8 cellular contexts compared by ENCODE assay signal in genomic region chr9:122092611-122093506, GRCh38. TPM values are rescaled to one million over a fixed set of nuclear protein-coding genes. Genes with fewer than 3 reads are reported as not detected.
DNase-seq lines count a peak whose midpoint lies in the region; ATAC-seq and TF ChIP-seq lines count a peak whose summit lies in the region.

A gene with protein sequence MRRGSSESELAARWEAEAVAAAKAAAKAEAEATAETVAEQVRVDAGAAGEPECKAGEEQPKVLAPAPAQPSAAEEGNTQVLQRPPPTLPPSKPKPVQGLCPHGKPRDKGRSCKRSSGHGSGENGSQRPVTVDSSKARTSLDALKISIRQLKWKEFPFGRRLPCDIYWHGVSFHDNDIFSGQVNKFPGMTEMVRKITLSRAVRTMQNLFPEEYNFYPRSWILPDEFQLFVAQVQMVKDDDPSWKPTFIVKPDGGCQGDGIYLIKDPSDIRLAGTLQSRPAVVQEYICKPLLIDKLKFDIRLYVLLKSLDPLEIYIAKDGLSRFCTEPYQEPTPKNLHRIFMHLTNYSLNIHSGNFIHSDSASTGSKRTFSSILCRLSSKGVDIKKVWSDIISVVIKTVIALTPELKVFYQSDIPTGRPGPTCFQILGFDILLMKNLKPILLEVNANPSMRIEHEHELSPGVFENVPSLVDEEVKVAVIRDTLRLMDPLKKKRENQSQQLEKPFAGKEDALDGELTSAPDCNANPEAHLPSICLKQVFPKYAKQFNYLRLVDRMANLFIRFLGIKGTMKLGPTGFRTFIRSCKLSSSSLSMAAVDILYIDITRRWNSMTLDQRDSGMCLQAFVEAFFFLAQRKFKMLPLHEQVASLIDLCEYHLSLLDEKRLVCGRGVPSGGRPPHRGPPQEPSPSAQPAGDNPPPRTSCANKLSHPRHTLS (minus strand): TSS chr9:122093308. CDS start chr9:122093148, 160 bp downstream.

- no peak for TF ChIP-seq POLR2A in testis (IDR thresholded peaks at IDR 0.05)

- peak within 1 kb of the TSS; percentile 95 for H3K4me3 Mint-ChIP-seq in HFFc6

- peaks cover 4% of the 10 kb centered on the region; the same call in 1 of the 2 replicates for H3K27me3 Mint-ChIP-seq in HFFc6 (ENCODE audit: insufficient read depth)

- H3K9me3 ChIP-seq in testis, result no peaks in the 10 kb centered on the region

- no peaks in the 10 kb centered on the region for H3K36me3 ChIP-seq in testis (ENCODE audit: low read depth, missing control alignments)

- peak within 1 kb of the TSS; percentile 24 to 73 for H3K27ac ChIP-seq in testis

- 0% methylated on average over 16 to 33 of the region's 98 CpGs for WGBS in testis, 2 donors

- H3K27me3 ChIP-seq in testis, result no peaks in the 10 kb centered on the region

- H3K27ac Mint-ChIP-seq in HFFc6, result peak within 1 kb of the TSS; percentile 66

- intact Hi-C loops in testis (cut with DNase I; ENCODE audit: low total_unique reads), result no loop called here

- H3K9me3 Mint-ChIP-seq in HFFc6, result no peaks in the 10 kb centered on the region

- no peaks in the 10 kb centered on the region for H3K36me3 Mint-ChIP-seq in HFFc6 (ENCODE audit: low read depth)

- H3K4me3 ChIP-seq in testis, result peak within 1 kb of the TSS; percentile 87 to 90

- peaks cover 19% of the 10 kb centered on the region for H3K4me1 ChIP-seq in testis

- TF ChIP-seq CTCF in HFFc6 (IDR thresholded peaks at IDR 0.05) (no peak), omental fat pad (IDR thresholded peaks at IDR 0.05) (no peak), testis (IDR thresholded peaks at IDR 0.05) (no peak)

- peaks cover 44% of the 10 kb centered on the region for H3K4me1 Mint-ChIP-seq in HFFc6 (ENCODE audit: low read depth)

- in situ Hi-C loops in SK-MEL-5 (cut with HindIII; ENCODE audit: low pct_unique_long_range_greater_than_20kb, low sequenced_read_pairs), result no loop called here

- ATAC-seq in omental fat pad (ENCODE audit: low FRiP score), result peak; percentile 91

- DNase-seq in GM04504 (ENCODE audit: low read depth), result peak; percentile 83
- DNase-seq in HFFc6, result peak; percentile 95
- DNase-seq in NAMALWA (ENCODE audit: low spot score), result peak; percentile 93
- DNase-seq in SK-MEL-5 (ENCODE audit: low read depth, low spot score), result peak; percentile 93
- DNase-seq in activated naive CD4-positive, alpha-beta T cell treated with anti-CD3 and anti-CD28 coated beads, Interleukin-2, amount 50 U/mL, for 16 hours, result peak; percentile 98
- peak; percentile 42 for DNase-seq in glomerular endothelial cell (ENCODE audit: extremely low read depth, low read depth, low spot score)
- DNase-seq in omental fat pad (ENCODE audit: low spot score), result peak; percentile 92
- DNase-seq in testis, result peak; percentile 98

RNA-seq across cellular contexts. Expression of the gene that starts here (rescaled TPM):
- 10 to 100 TPM in 1 of 6 experiments, 1 to 10 TPM in 5; 6.9 to 10.2 (median 8.3) TPM for total RNA-seq in HFFc6 (2021; fragmentation: NEBNext Ultra II Directional; extraction: Animal tissue kit (Norgen Biotek cat#: 25700))
- 1.4 and 1.6 TPM in 2 replicates for total RNA-seq in SK-MEL-5 (2014; rRNA removed; shearing (Covaris generic))
- polyA plus RNA-seq in SK-MEL-5 (2015; cell fraction: cytosol; rRNA removed), result 3.2 and 4.7 TPM in 2 replicates
- polyA plus RNA-seq in SK-MEL-5 (2015; cell fraction: nucleus; rRNA removed), result 2.5 and 3.6 TPM in 2 replicates
- total RNA-seq in glomerular endothelial cell (4.6 and 8.2 TPM in 2 replicates), omental fat pad (10 to 100 TPM in 2 of 4 donors, 1 to 10 TPM in 2; 7.0 to 16.0 (median 10.2) TPM), testis (10 to 100 TPM; 17.8 to 19.8 TPM)
- polyA plus RNA-seq in testis (ENCODE audit: insufficient read depth, low read depth, low replicate concordance), result 36.5 TPM

Comparison
In these comparisons a context has a peak if more than half of its experiments do, and no peak if none do; other contexts are left out.
1. Peak in every context shown above with its lines: DNase-seq, ATAC-seq, H3K4me3 ChIP-seq and H3K27ac ChIP-seq.
2. DNase-seq: peak in every context shown above with its lines; median percentile 98 in activated naive CD4-positive, alpha-beta T cell treated with anti-CD3 and anti-CD28 coated beads, Interleukin-2, amount 50 U/mL, for 16 hours; 98 in testis; 95 in HFFc6; 93 in NAMALWA; 93 in SK-MEL-5; 92 in omental fat pad; 83 in GM04504; 42 in glomerular endothelial cell.